17 cellular contexts compared by ENCODE assay signal in genomic region chr1:96808186-96808585, GRCh38.
DNase-seq lines count a peak whose midpoint lies in the region; ATAC-seq and TF ChIP-seq lines count a peak whose summit lies in the region.
"Had no signal": no experiment of that assay in that cellular context is flagged by ENCODE, and none has a peak within 500 bp of the region (broad histone marks: within the 10 kb centered on the region; RNA-seq: fewer than 3 reads in every experiment).

No MANE protein-coding gene starts in this region.

- no peak for ATAC-seq in GM19455 (IDR thresholded peaks at IDR 0.05; ENCODE audit: unreplicated experiment)
- no peak for ATAC-seq in left lung
- ATAC-seq: pancreas, PC-3 had no signal

- peaks cover 47% of the 10 kb centered on the region for H3K36me3 Mint-ChIP-seq in type B pancreatic cell

- peaks cover 0 to 8% of the 10 kb centered on the region in 2 donors for H3K4me1 ChIP-seq in left lung
- H3K4me1 ChIP-seq: pancreas, suprapubic skin had no signal

- peaks cover 0 to 31% of the 10 kb centered on the region in 2 donors for H3K36me3 ChIP-seq in left lung

- H3K9me3 ChIP-seq in left lung, result no peaks in the 10 kb centered on the region
- H3K9me3 ChIP-seq: pancreas, suprapubic skin had no signal

- no peak for TF ChIP-seq CTCF in fibroblast of mammary gland (conservative IDR thresholded peaks at IDR 0.05; ENCODE audit: control insufficient read depth, insufficient read depth, low read depth, low read length)
- TF ChIP-seq CTCF in left lung (IDR thresholded peaks at IDR 0.05), result no peak
- no peak for TF ChIP-seq CTCF in type B pancreatic cell (conservative IDR thresholded peaks at IDR 0.05)

- H3K4me1 Mint-ChIP-seq in type B pancreatic cell (ENCODE audit: unreplicated experiment), result peaks cover 16% of the 10 kb centered on the region

- no peak overlapping the region for H3K4me3 Mint-ChIP-seq in type B pancreatic cell
- H3K4me3 Mint-ChIP-seq: endodermal cell, HFFc6 had no signal

- H3K27ac ChIP-seq in left lung, result no peak overlapping the region
- H3K27ac ChIP-seq: pancreas, suprapubic skin had no signal

- H3K27ac Mint-ChIP-seq in type B pancreatic cell, result no peak overlapping the region
- H3K27ac Mint-ChIP-seq: endodermal cell, HFFc6 had no signal

- no peaks in the 10 kb centered on the region for H3K27me3 Mint-ChIP-seq in type B pancreatic cell

- intact Hi-C loops in left lung (cut with DNase I), result no loop called here

- DNase-seq in D341Med (ENCODE audit: low spot score) (peak; percentile 25), HT1080 (ENCODE audit: low read depth) (peak; percentile 5), NCI-H446 (lab: John Stamatoyannopoulos, UW) (peak; percentile 41 to 65), fibroblast of mammary gland (ENCODE audit: low read depth) (peak; percentile 2), left lung (no peak), type B pancreatic cell (ENCODE audit: extremely low spot score, unreplicated experiment) (no peak)
- DNase-seq: activated CD4-positive, alpha-beta T cell treated with anti-CD3 and anti-CD28 coated beads, Interleukin-2, amount 50 U/mL, for 4 hours; activated T-cell treated with anti-CD3 and anti-CD28 coated beads, Interleukin-2, amount 50 U/mL, for 48 hours; endodermal cell; foreskin fibroblast; HFFc6; MM.1S; pancreas; PC-3; stimulated activated CD4-positive, alpha-beta T cell treated with anti-CD3 and anti-CD28 coated beads, Interleukin-2, amount 100 ng/mL, for 48 hours had no signal

- H3K27me3 ChIP-seq in left lung, result no peaks in the 10 kb centered on the region
- H3K27me3 ChIP-seq: pancreas, suprapubic skin had no signal

- no peak overlapping the region for H3K4me3 ChIP-seq in fibroblast of mammary gland (ENCODE audit: control insufficient read depth, low read depth, low read length)
- H3K4me3 ChIP-seq in left lung, result no peak overlapping the region
- H3K4me3 ChIP-seq: pancreas, suprapubic skin had no signal

- H3K9me3 Mint-ChIP-seq in type B pancreatic cell, result no peaks in the 10 kb centered on the region
- H3K9me3 Mint-ChIP-seq: endodermal cell, HFFc6 had no signal

Comparison
In these comparisons a context has a peak if more than half of its experiments do, and no peak if none do; other contexts are left out.
1. DNase-seq: peak in D341Med (single experiment), HT1080 (single experiment), NCI-H446 (2 of 2) and fibroblast of mammary gland (single experiment); none in left lung (0 of 2) and type B pancreatic cell (single experiment).